In the genomic region with DNA sequence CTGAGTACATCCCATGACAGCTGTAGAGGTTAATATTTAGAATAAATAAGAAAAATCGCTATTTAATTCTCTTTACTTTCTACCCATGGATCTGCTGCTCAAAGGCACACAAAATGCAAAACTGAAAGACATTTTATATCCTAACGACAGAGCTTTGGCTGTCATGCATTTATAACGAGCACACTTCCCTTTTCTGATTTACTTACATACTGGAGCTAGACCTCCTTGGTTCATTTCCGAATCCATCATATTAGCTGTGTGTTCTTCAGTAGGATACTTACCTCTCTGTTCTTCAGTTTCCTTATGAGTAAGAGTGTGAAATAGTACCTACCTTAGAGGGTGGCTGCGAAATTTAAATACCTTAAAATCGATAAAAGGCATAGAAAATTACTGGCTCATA, we compare ENCODE assay signal across 34 cellular contexts. TPM values are rescaled to one million over a fixed set of nuclear protein-coding genes. Genes with fewer than 3 reads are reported as not detected.
"Had no signal": no experiment of that assay in that cellular context is flagged by ENCODE, and none has a peak within 500 bp of the region (broad histone marks: within the 10 kb centered on the region; RNA-seq: fewer than 3 reads in every experiment).

No MANE protein-coding gene starts in this region.

- FAIRE-seq: islet of Langerhans had no signal

- H3K9me3 Mint-ChIP-seq: dendritic cell treated with granulocyte-macrophage colony-stimulating factor and Interleukin-4, amounts not matched to agents 40 ng/mL and 50 ng/mL, for 4 days; endodermal cell; naive thymus-derived CD8-positive, alpha-beta T cell; nephron progenitor cell had no signal

- ATAC-seq: esophagus mucosa; gastroesophageal sphincter; heart left ventricle; left cardiac atrium; left lung; naive thymus-derived CD8-positive, alpha-beta T cell; sciatic nerve had no signal

- H3K4me1 ChIP-seq: gastroesophageal sphincter, prostate gland, right atrium auricular region, stomach had no signal

- H3K27ac ChIP-seq: epithelial cell of prostate, gastroesophageal sphincter, hepatocyte, left lung, prostate gland, right atrium auricular region, stomach, thyroid gland had no signal

- H3K27me3 ChIP-seq: gastroesophageal sphincter, left lung, right atrium auricular region, stomach, thyroid gland had no signal

- H3K9me3 ChIP-seq: gastroesophageal sphincter, heart left ventricle, left lung, prostate gland, right atrium auricular region, stomach, thyroid gland had no signal

- H3K4me3 Mint-ChIP-seq: dendritic cell treated with granulocyte-macrophage colony-stimulating factor and Interleukin-4, amounts not matched to agents 40 ng/mL and 50 ng/mL, for 4 days; endodermal cell; naive thymus-derived CD8-positive, alpha-beta T cell; nephron progenitor cell had no signal

- DNase-seq: effector CD8-positive, alpha-beta T cell; endodermal cell; foreskin fibroblast; heart left ventricle; left cardiac atrium; left lung; mesendoderm; midbrain; naive thymus-derived CD8-positive, alpha-beta T cell; nephron progenitor cell; nucleus accumbens; stimulated activated CD4-positive, alpha-beta T cell treated with anti-CD3 and anti-CD28 coated beads, Interleukin-12 subunit alpha, Interleukin-12 subunit beta, amount 100 ng/mL, for 4 hours; stimulated activated CD4-positive, alpha-beta T cell treated with anti-CD3 and anti-CD28 coated beads, Interleukin-1b, Interleukin-23, amount 100 ng/mL, for 48 hours; stimulated activated CD4-positive, alpha-beta T cell treated with anti-CD3 and anti-CD28 coated beads, Interleukin-4, amount 100 ng/mL, for 1 hour; stimulated activated CD8-positive, alpha-beta memory T cell treated with anti-CD3 and anti-CD28 coated beads, Interleukin-4, amount 100 ng/mL, for 48 hours; stimulated activated naive CD4-positive, alpha-beta T cell treated with Interleukin-2 at 50 U/mL for 16 hours; stomach; thyroid gland; trophoblast cell had no signal

- H3K36me3 Mint-ChIP-seq: naive thymus-derived CD8-positive, alpha-beta T cell had no signal

- H3K27ac Mint-ChIP-seq: dendritic cell treated with granulocyte-macrophage colony-stimulating factor and Interleukin-4, amounts not matched to agents 40 ng/mL and 50 ng/mL, for 4 days; endodermal cell; naive thymus-derived CD8-positive, alpha-beta T cell; nephron progenitor cell had no signal

RNA-seq across cellular contexts. Expression of gene CALCR, which starts 10.9 kb away (rescaled TPM):
- total RNA-seq: esophagus mucosa; kidney epithelial cell; lung microvascular endothelial cell; naive thymus-derived CD8-positive, alpha-beta T cell; osteocyte; smooth muscle cell; stomach; temporal lobe had no signal
- polyA plus RNA-seq: heart left ventricle; hepatocyte; naive thymus-derived CD8-positive, alpha-beta T cell; smooth muscle cell; stomach; urinary bladder had no signal
